ENCODE assay signal across 16 cellular contexts in the genomic region with DNA sequence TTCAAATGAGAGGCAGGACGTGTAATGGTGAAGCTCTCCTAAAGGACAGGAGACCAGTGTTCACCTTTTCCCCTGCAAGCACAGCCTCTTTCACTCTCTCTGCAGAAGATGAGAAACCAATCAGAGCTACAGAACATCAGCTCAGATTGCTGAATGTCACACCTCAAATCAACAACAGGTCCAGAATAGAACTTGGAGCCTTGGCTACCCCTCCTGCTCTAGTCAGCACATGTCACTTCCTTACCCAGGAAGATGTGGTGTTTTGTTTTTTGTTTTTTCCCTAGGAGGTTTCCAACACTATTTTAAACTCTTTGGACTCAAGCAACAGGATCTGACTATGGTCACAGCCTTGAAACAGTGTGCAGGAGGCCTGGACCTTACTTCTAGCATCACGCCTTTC. TPM values are rescaled to one million over a fixed set of nuclear protein-coding genes. Genes with fewer than 3 reads are reported as not detected.
DNase-seq lines count a peak whose midpoint lies in the region; ATAC-seq and TF ChIP-seq lines count a peak whose summit lies in the region.
"Had no signal": no experiment of that assay in that cellular context is flagged by ENCODE, and none has a peak within 500 bp of the region (broad histone marks: within the 10 kb centered on the region; RNA-seq: fewer than 3 reads in every experiment).

No MANE protein-coding gene starts in this region.

- in situ Hi-C loops in HAP-1 (cut with MboI; ENCODE audit: low sequenced_read_pairs): no loop called here

- H3K27ac Mint-ChIP-seq in CD8-positive, alpha-beta memory T cell: peak overlapping the region; percentile 13 to 89 (median 77)
- H3K27ac Mint-ChIP-seq in activated CD4-positive, alpha-beta memory T cell treated with anti-CD3 and anti-CD28 coated beads for 36 hours: peak overlapping the region; percentile 52
- H3K27ac Mint-ChIP-seq: nephron had no signal

- H3K27ac ChIP-seq in CD8-positive, alpha-beta memory T cell (ENCODE audit: low read depth, low read length): no peak overlapping the region
- H3K27ac ChIP-seq in heart left ventricle: peak overlapping the region in 10 of 12 donors; percentile 20 to 85 (median 51)
- peak overlapping the region; percentile 16 for H3K27ac ChIP-seq in parathyroid adenoma

- H3K4me3 Mint-ChIP-seq in CD8-positive, alpha-beta memory T cell: no peak overlapping the region
- H3K4me3 Mint-ChIP-seq in activated CD4-positive, alpha-beta memory T cell treated with anti-CD3 and anti-CD28 coated beads for 36 hours: no peak overlapping the region
- H3K4me3 Mint-ChIP-seq: nephron had no signal

- intact Hi-C loops in activated CD4-positive, alpha-beta memory T cell treated with anti-CD3 and anti-CD28 coated beads for 36 hours (cut with micrococcal nuclease): no loop called here
- intact Hi-C loops in heart left ventricle (cut with DNase I): no loop called here

- ATAC-seq in heart left ventricle (peak; percentile 76 to 86 (median 80)), GM18873 (IDR thresholded peaks at IDR 0.05; ENCODE audit: low FRiP score, unreplicated experiment) (no peak)

- CTCF ChIA-PET in CD8-positive, alpha-beta memory T cell (lab: Charles Lee): no interaction called here
- CTCF ChIA-PET in activated CD4-positive, alpha-beta memory T cell treated with anti-CD3 and anti-CD28 coated beads for 36 hours (lab: Charles Lee): interaction anchor here (0.9 to 1.3 kb wide), 3 partner anchors 22 to 97 kb away, joined by 3 to 5 read pairs (median 3); no protein-coding TSS in a partner anchor

- H3K27me3 ChIP-seq in CD8-positive, alpha-beta memory T cell (ENCODE audit: insufficient read depth, low read length, poor library complexity, severe bottlenecking): no peaks in the 10 kb centered on the region
- H3K27me3 ChIP-seq in heart left ventricle (no peaks in the 10 kb centered on the region), parathyroid adenoma (ENCODE audit: control insufficient read depth, insufficient read depth, low read length) (no peaks in the 10 kb centered on the region), HAP-1 (ENCODE audit: low read depth) (no peaks in the 10 kb centered on the region)

- H3K9me3 ChIP-seq in CD8-positive, alpha-beta memory T cell (ENCODE audit: low read length): no peaks in the 10 kb centered on the region
- H3K9me3 ChIP-seq in heart left ventricle (no peaks in the 10 kb centered on the region), parathyroid adenoma (ENCODE audit: control insufficient read depth, low read length) (no peaks in the 10 kb centered on the region), HAP-1 (no peaks in the 10 kb centered on the region)

- H3K4me1 Mint-ChIP-seq in CD8-positive, alpha-beta memory T cell: peaks cover 41 to 57% (median 41%) of the 10 kb centered on the region in 3 donors
- H3K4me1 Mint-ChIP-seq in activated CD4-positive, alpha-beta memory T cell treated with anti-CD3 and anti-CD28 coated beads for 36 hours (ENCODE audit: low read depth): peaks cover 39% of the 10 kb centered on the region

- no peaks in the 10 kb centered on the region for H3K9me3 Mint-ChIP-seq in CD8-positive, alpha-beta memory T cell
- H3K9me3 Mint-ChIP-seq in activated CD4-positive, alpha-beta memory T cell treated with anti-CD3 and anti-CD28 coated beads for 36 hours: no peaks in the 10 kb centered on the region
- H3K9me3 Mint-ChIP-seq: nephron had no signal

- no peak overlapping the region for H2AFZ ChIP-seq in parathyroid adenoma

- DNase-seq in CD8-positive, alpha-beta memory T cell: no peak
- no peak for DNase-seq in activated CD4-positive, alpha-beta memory T cell treated with anti-CD3 and anti-CD28 coated beads for 36 hours
- no peak for DNase-seq in heart left ventricle
- DNase-seq in C1 segment of cervical spinal cord (lab: John Stamatoyannopoulos, UW): no peak
- no peak for DNase-seq in DMS53 (lab: John Stamatoyannopoulos, UW)
- no peak for DNase-seq in HAP-1 (ENCODE audit: low spot score in 2 of 2)
- DNase-seq: anterior cingulate cortex; hypothalamus; NCI-H1694; NCI-H526; OCI-M1; stimulated activated CD4-positive, alpha-beta T cell treated with anti-CD3 and anti-CD28 coated beads, Interleukin-4, amount 100 ng/mL, for 1 hour had no signal

- no peak overlapping the region for H3K4me3 ChIP-seq in CD8-positive, alpha-beta memory T cell (ENCODE audit: low read length)
- H3K4me3 ChIP-seq in heart left ventricle: no peak overlapping the region
- no peak overlapping the region for H3K4me3 ChIP-seq in parathyroid adenoma (ENCODE audit: low read depth, low read length)
- H3K4me3 ChIP-seq in HAP-1: no peak overlapping the region
- H3K4me3 ChIP-seq: coronary artery had no signal

- TF ChIP-seq POLR2A in heart left ventricle (IDR thresholded peaks at IDR 0.05): no peak

- H3K4me2 ChIP-seq in parathyroid adenoma (ENCODE audit: low read length): no peak overlapping the region

- TF ChIP-seq CTCF in heart left ventricle (IDR thresholded peaks at IDR 0.05) (no peak), parathyroid adenoma (IDR thresholded peaks at IDR 0.05) (no peak)

- peaks cover 19% of the 10 kb centered on the region for H3K4me1 ChIP-seq in CD8-positive, alpha-beta memory T cell (ENCODE audit: insufficient read depth, low read length)
- H3K4me1 ChIP-seq in heart left ventricle (peaks cover 0 to 64% (median 16%) of the 10 kb centered on the region in 12 donors), parathyroid adenoma (no peaks in the 10 kb centered on the region), HAP-1 (no peaks in the 10 kb centered on the region)

- H3K9ac ChIP-seq in parathyroid adenoma: no peak overlapping the region

- 57 to 66% (median 60%) methylated on average over 2 of the region's 2 CpGs for WGBS in heart left ventricle, 4 donors

- peaks cover 1% of the 10 kb centered on the region for H3K79me2 ChIP-seq in parathyroid adenoma

- peaks cover 5% of the 10 kb centered on the region for H3K36me3 ChIP-seq in CD8-positive, alpha-beta memory T cell (ENCODE audit: insufficient read depth, low read length)
- H3K36me3 ChIP-seq in heart left ventricle (peaks cover 0 to 47% (median 25%) of the 10 kb centered on the region in 9 donors), parathyroid adenoma (ENCODE audit: control insufficient read depth, insufficient read depth, low read length) (no peaks in the 10 kb centered on the region), HAP-1 (replicated peaks) (peaks cover 20% of the 10 kb centered on the region)

- no peaks in the 10 kb centered on the region for H3K27me3 Mint-ChIP-seq in CD8-positive, alpha-beta memory T cell
- H3K27me3 Mint-ChIP-seq in activated CD4-positive, alpha-beta memory T cell treated with anti-CD3 and anti-CD28 coated beads for 36 hours: no peaks in the 10 kb centered on the region

- peaks cover 3 to 47% (median 8%) of the 10 kb centered on the region in 3 donors for H3K36me3 Mint-ChIP-seq in CD8-positive, alpha-beta memory T cell
- H3K36me3 Mint-ChIP-seq in activated CD4-positive, alpha-beta memory T cell treated with anti-CD3 and anti-CD28 coated beads for 36 hours: peaks cover 22% of the 10 kb centered on the region

- POLR2A ChIA-PET in CD8-positive, alpha-beta memory T cell (lab: Charles Lee): interaction anchor here (0.5 kb wide), 1 partner anchor 99 kb away, joined by 3 read pairs; no protein-coding TSS in a partner anchor
- POLR2A ChIA-PET in activated CD4-positive, alpha-beta memory T cell treated with anti-CD3 and anti-CD28 coated beads for 36 hours (lab: Charles Lee): no interaction called here

RNA-seq across cellular contexts. Expression of a gene that starts 41.3 kb away (rescaled TPM):
- 100 to 1,000 TPM; 428 to 434 TPM for total RNA-seq in CD8-positive, alpha-beta memory T cell
- polyA plus RNA-seq in CD8-positive, alpha-beta memory T cell: 161 TPM
- 100 to 1,000 TPM; 444 to 449 TPM for total RNA-seq in activated CD4-positive, alpha-beta memory T cell treated with anti-CD3 and anti-CD28 coated beads for 36 hours
- 100 to 1,000 TPM; 106 to 274 (median 199) TPM for total RNA-seq in heart left ventricle
- polyA plus RNA-seq in heart left ventricle: 100 to 1,000 TPM; 212 to 296 TPM
